Comparison of ENCODE assay signal across 8 cellular contexts in the genomic region with DNA sequence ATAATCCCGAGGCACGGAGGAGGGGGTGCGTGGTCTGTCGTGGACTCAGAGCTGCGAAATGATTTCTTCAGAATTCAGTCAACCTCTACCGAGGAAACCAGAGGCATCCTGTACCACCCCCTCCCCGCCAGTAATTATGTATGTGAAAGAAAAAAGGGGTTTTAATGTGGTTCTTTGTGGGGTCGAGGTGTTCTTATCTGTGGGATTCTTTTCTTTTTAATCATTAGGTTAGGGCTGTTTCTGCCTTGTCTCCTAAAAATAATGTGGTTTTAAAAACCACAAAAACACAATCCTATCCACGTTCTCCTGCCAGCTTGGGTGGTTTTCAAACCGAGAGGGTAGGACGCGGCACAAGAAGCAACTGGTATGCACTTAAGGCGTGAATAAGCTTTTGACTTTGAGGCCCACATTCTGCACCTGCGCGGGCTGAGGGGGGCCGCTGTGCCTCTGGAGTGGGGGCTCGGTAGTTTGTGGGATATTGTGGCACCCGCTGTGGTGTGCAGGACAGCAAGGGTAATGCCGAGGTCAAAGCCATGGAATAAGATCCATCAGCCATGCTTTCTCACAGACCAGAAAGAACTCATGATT. TPM values are rescaled to one million over a fixed set of nuclear protein-coding genes. Genes with fewer than 3 reads are reported as not detected.
DNase-seq lines count a peak whose midpoint lies in the region; ATAC-seq and TF ChIP-seq lines count a peak whose summit lies in the region.

No MANE protein-coding gene starts in this region.

- no peaks in the 10 kb centered on the region for H3K36me3 ChIP-seq in duodenal mucosa (ENCODE audit: control insufficient read depth in 1 of 2, insufficient read depth in 2 of 2, low read length in 2 of 2)
- no peaks in the 10 kb centered on the region for H3K36me3 ChIP-seq in neural progenitor cell

- peak overlapping the region; percentile 95 for H3K4me2 ChIP-seq in neural progenitor cell

- ATAC-seq in GM21526 (IDR thresholded peaks at IDR 0.05; ENCODE audit: low FRiP score, unreplicated experiment) = no peak

- H3K9me3 Mint-ChIP-seq in neural progenitor cell = peaks cover 2% of the 10 kb centered on the region

- no peak overlapping the region for H3K9ac ChIP-seq in duodenal mucosa (ENCODE audit: low read depth in 1 of 2, low read length in 2 of 2)
- H3K9ac ChIP-seq in neural progenitor cell = no peak overlapping the region

- DNase-seq in AG09309 (ENCODE audit: low read depth) (no peak), LoVo (ENCODE audit: low spot score) (peak; percentile 12), neural progenitor cell (ENCODE audit: low spot score) (no peak), NAMALWA (ENCODE audit: low spot score) (no peak), GM13977 (ENCODE audit: low spot score) (no peak), NCI-H526 (lab: John Stamatoyannopoulos, UW) (no peak)

- no peaks in the 10 kb centered on the region for H4K20me1 ChIP-seq in neural progenitor cell (ENCODE audit: low read depth)

- peak overlapping the region; percentile 98 for H2AFZ ChIP-seq in neural progenitor cell (replicated peaks)

- H3K4me1 ChIP-seq in duodenal mucosa (ENCODE audit: control insufficient read depth in 1 of 2, insufficient read depth in 2 of 2, low read length in 2 of 2) = peaks cover 6 to 18% of the 10 kb centered on the region in 2 donors
- H3K4me1 ChIP-seq in neural progenitor cell = peaks cover 5% of the 10 kb centered on the region

- peak overlapping the region; percentile 83 for H3K4me3 Mint-ChIP-seq in neural progenitor cell

- H3K27ac ChIP-seq in duodenal mucosa (ENCODE audit: low read depth, low read length) (no peak overlapping the region), neural progenitor cell (no peak overlapping the region)

- TF ChIP-seq CTCF in AG09309 (IDR thresholded peaks at IDR 0.05; ENCODE audit: control insufficient read depth, insufficient read depth, low read depth, low read length, missing control alignments) (no peak), neural progenitor cell (IDR thresholded peaks at IDR 0.05) (no peak), GM13977 (IDR thresholded peaks at IDR 0.05; ENCODE audit: extremely low read depth, insufficient read depth, missing control alignments) (no peak)

- H3K36me3 Mint-ChIP-seq in neural progenitor cell = no peaks in the 10 kb centered on the region

- H3K4me1 Mint-ChIP-seq in neural progenitor cell = peaks cover 14% of the 10 kb centered on the region

- H3K79me2 ChIP-seq in neural progenitor cell (ENCODE audit: low read depth) = no peaks in the 10 kb centered on the region

- H3K4me3 ChIP-seq in AG09309 (ENCODE audit: control insufficient read depth, low read depth, low read length) (peak overlapping the region; percentile 44), duodenal mucosa (ENCODE audit: low read depth in 1 of 2, low read length in 2 of 2) (peak overlapping the region; percentile 50 to 59), neural progenitor cell (peak overlapping the region; percentile 63)

- H3F3A ChIP-seq in neural progenitor cell (ENCODE audit: low read depth) = peaks cover 8% of the 10 kb centered on the region

- in situ Hi-C loops in GM13977 (cut with MboI; ENCODE audit: low pct_unique_long_range_greater_than_20kb, low sequenced_read_pairs, unreplicated experiment) = no loop called here

- H3K9me3 ChIP-seq in duodenal mucosa (ENCODE audit: control insufficient read depth in 1 of 2, low read length in 2 of 2) = no peaks in the 10 kb centered on the region
- H3K9me3 ChIP-seq in neural progenitor cell (ENCODE audit: low read depth) = no peaks in the 10 kb centered on the region

- H3K27me3 ChIP-seq in duodenal mucosa (ENCODE audit: control insufficient read depth in 1 of 2, insufficient read depth in 2 of 2, low read length in 2 of 2) (peaks cover 15 to 27% of the 10 kb centered on the region in 2 donors), neural progenitor cell (peaks cover 56% of the 10 kb centered on the region)

- H3K27me3 Mint-ChIP-seq in neural progenitor cell (ENCODE audit: insufficient read depth, low read depth) = peaks cover 37% of the 10 kb centered on the region

- no peak overlapping the region for H3K27ac Mint-ChIP-seq in neural progenitor cell

RNA-seq across cellular contexts. Expression of a gene that starts 1.0 kb away (rescaled TPM):
- total RNA-seq in neural progenitor cell (ENCODE audit: low replicate concordance) = 1.9 and 2.1 TPM in 2 replicates
